In genomic region chr19:10580979-10581631, GRCh38 we compare ENCODE assay signal across 1 cellular context.
TF ChIP-seq lines count a peak whose summit lies in the region.

No MANE protein-coding gene starts in this region.

TF ChIP-seq in K562, 482 proteins besides CTCF, POLR2A, EP300 and RAD21 (continues in another document):
- TF ChIP-seq SRSF7 (optimal IDR thresholded peaks at IDR 0.05; ENCODE audit: low read depth, low read length) (no peak), ZNF592 (IDR thresholded peaks at IDR 0.05) (no peak), SRSF1 (IDR thresholded peaks at IDR 0.05; ENCODE audit: low read depth, low read length) (no peak), ZNF316 (IDR thresholded peaks at IDR 0.05) (no peak), ZNF518B (CRISPR knock-in tag; IDR thresholded peaks at IDR 0.05) (no peak), CC2D1A (IDR thresholded peaks at IDR 0.05) (peak; percentile 88), BCOR (IDR thresholded peaks at IDR 0.05) (peak; percentile 11; the same call in 1 of the 2 replicates), CBFA2T3 (IDR thresholded peaks at IDR 0.05) (no peak), USF2 (CRISPR knock-in tag; IDR thresholded peaks at IDR 0.05) (peak; percentile 60), TEAD4 (IDR thresholded peaks at IDR 0.05; ENCODE audit: low read length) (peak; percentile 27; the same call in 1 of the 2 replicates), TEAD4 (CRISPR knock-in tag; IDR thresholded peaks at IDR 0.05; ENCODE audit: borderline replicate concordance) (no peak), NCOA1 (IDR thresholded peaks at IDR 0.05; ENCODE audit: low read depth) (no peak), PHB (CRISPR knock-in tag; IDR thresholded peaks at IDR 0.05) (no peak), YBX1 (IDR thresholded peaks at IDR 0.05) (no peak), ZNF239 (CRISPR knock-in tag; IDR thresholded peaks at IDR 0.05) (no peak), LCOR (CRISPR knock-in tag; IDR thresholded peaks at IDR 0.05) (peak; percentile 67; the same call in 1 of the 2 replicates), BMI1 (IDR thresholded peaks at IDR 0.05; ENCODE audit: low read length) (no peak), SMARCA4 (IDR thresholded peaks at IDR 0.05) (no peak), ZNF511 (CRISPR knock-in tag; IDR thresholded peaks at IDR 0.05) (no peak), KHSRP (IDR thresholded peaks at IDR 0.05) (no peak), HIVEP1 (CRISPR knock-in tag; IDR thresholded peaks at IDR 0.05) (no peak), GMEB1 (CRISPR knock-in tag; IDR thresholded peaks at IDR 0.05) (no peak), GATAD2A (IDR thresholded peaks at IDR 0.05) (no peak), ZBTB43 (CRISPR knock-in tag; IDR thresholded peaks at IDR 0.05) (no peak), ZBTB1 (CRISPR knock-in tag; IDR thresholded peaks at IDR 0.05; ENCODE audit: borderline replicate concordance, low read depth) (no peak), HNRNPLL (IDR thresholded peaks at IDR 0.05; ENCODE audit: low read depth, low read length, poor library complexity, severe bottlenecking) (peak; percentile 55), ZKSCAN1 (IDR thresholded peaks at IDR 0.05; ENCODE audit: low read depth, low read length) (no peak), FOS (IDR thresholded peaks at IDR 0.05; ENCODE audit: extremely low read depth, insufficient read length) (no peak), ZFP30 (CRISPR knock-in tag; IDR thresholded peaks at IDR 0.05; ENCODE audit: borderline replicate concordance) (no peak), E4F1 (CRISPR knock-in tag; IDR thresholded peaks at IDR 0.05; ENCODE audit: borderline replicate concordance) (no peak), MAX (CRISPR knock-in tag; IDR thresholded peaks at IDR 0.05) (peak; percentile 90), SMAD1 (IDR thresholded peaks at IDR 0.05; ENCODE audit: low read depth, low read length, partially characterized antibody) (no peak), ZC3H8 (IDR thresholded peaks at IDR 0.05) (no peak), EWSR1 (IDR thresholded peaks at IDR 0.05; ENCODE audit: borderline replicate concordance, low read depth, partially characterized antibody) (no peak), JUNB (CRISPR knock-in tag; conservative IDR thresholded peaks at IDR 0.05) (no peak), KLF6 (CRISPR knock-in tag; IDR thresholded peaks at IDR 0.05; ENCODE audit: borderline replicate concordance) (no peak), ZNF354B (CRISPR knock-in tag; IDR thresholded peaks at IDR 0.05) (no peak), CSDE1 (IDR thresholded peaks at IDR 0.05) (no peak), ZBTB12 (CRISPR knock-in tag; IDR thresholded peaks at IDR 0.05) (no peak), FOXK2 (conservative IDR thresholded peaks at IDR 0.05 in 1 of 2, IDR thresholded peaks at IDR 0.05 in 1 of 2; ENCODE audit: low read depth in 2 of 2) (no peak), ARID1B (IDR thresholded peaks at IDR 0.05) (peak; percentile 13; the same call in 1 of the 2 replicates), PTBP1 (IDR thresholded peaks at IDR 0.05; ENCODE audit: low read depth, low read length) (no peak), TAF15 (IDR thresholded peaks at IDR 0.05; ENCODE audit: low read depth, low read length) (no peak), ARID4B (CRISPR knock-in tag; IDR thresholded peaks at IDR 0.05) (peak; percentile 34; the same call in 1 of the 2 replicates)
